ENCODE assay signal across 8 cellular contexts in the genomic region with DNA sequence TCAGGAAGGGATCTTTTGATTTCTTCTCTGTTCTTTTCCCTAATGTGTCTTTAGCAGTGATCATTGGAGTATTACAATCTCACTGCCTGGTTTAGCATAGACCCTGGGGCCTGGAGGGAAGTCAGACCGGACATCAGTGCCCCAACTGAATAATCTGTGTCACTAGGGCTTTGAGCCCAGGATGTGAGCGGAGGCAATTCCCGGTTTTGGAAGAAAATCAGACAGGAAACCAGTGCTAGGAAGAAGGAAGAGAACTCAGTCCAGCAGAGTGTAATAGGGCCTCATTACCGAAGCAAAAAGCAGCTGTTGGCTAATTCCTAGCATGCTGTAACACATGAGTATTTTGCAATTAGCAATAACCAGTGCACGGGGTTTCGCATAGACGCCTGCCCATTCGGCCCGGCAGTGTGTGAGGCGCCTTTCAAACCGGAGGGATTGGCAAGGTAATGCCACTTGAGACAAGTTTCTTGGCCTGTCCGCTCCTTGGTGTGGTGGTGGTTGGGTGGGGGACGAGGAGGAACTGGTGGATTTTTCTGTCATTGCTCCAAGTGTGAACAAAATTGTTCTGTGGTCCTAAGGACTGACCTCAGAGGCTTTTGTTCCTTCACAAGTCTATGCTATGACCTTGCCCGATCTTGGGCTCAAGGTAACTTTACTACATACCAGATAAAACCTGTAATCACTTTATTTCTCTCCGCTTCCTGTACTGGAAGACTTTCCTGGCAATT. TPM values are rescaled to one million over a fixed set of nuclear protein-coding genes. Genes with fewer than 3 reads are reported as not detected.
DNase-seq lines count a peak whose midpoint lies in the region; ATAC-seq and TF ChIP-seq lines count a peak whose summit lies in the region.

No MANE protein-coding gene starts in this region.

- no peak for ATAC-seq in GM18870 (IDR thresholded peaks at IDR 0.05; ENCODE audit: unreplicated experiment)

- H3K4me3 ChIP-seq in SK-N-SH (ENCODE audit: low read depth in 2 of 2, low read length in 1 of 2) = peak overlapping the region; percentile 83 to 84; a peak in 3 of 4 replicates
- peak overlapping the region; percentile 77 to 91 (median 79) for H3K4me3 ChIP-seq in skeletal muscle tissue (ENCODE audit: low read length in 3 of 3)

- no peaks in the 10 kb centered on the region for H3K9me2 ChIP-seq in SK-N-SH

- peak overlapping the region; percentile 98 for H3K9ac ChIP-seq in SK-N-SH
- H3K9ac ChIP-seq in skeletal muscle tissue (ENCODE audit: low read depth in 1 of 3, low read length in 3 of 3) = peak overlapping the region; percentile 96 to 98 (median 98)

- peaks cover 34% of the 10 kb centered on the region for H4K20me1 ChIP-seq in SK-N-SH (ENCODE audit: insufficient read depth)

- H3K36me3 ChIP-seq in SK-N-SH (replicated peaks in 1 of 2; ENCODE audit: control insufficient read depth in 1 of 2, insufficient read depth in 2 of 2, low read length in 1 of 2) (peaks cover 4% of the 10 kb centered on the region in 2 experiments), skeletal muscle tissue (ENCODE audit: control insufficient read depth in 3 of 3, insufficient read depth in 3 of 3, low read length in 3 of 3) (no peaks in the 10 kb centered on the region)

- H3K27ac ChIP-seq in SK-N-SH (ENCODE audit: low read depth in 2 of 2, low read length in 1 of 2) = peak overlapping the region; percentile 68 to 97; a peak in 3 of 4 replicates
- H3K27ac ChIP-seq in skeletal muscle tissue (ENCODE audit: low read depth, low read length) = peak overlapping the region; percentile 99

- TF ChIP-seq RAD21 in SK-N-SH (IDR thresholded peaks at IDR 0.05; ENCODE audit: low read length) = no peak

- TF ChIP-seq CTCF in SK-N-SH (IDR thresholded peaks at IDR 0.05) = no peak

- WGBS in SK-N-SH (ENCODE audit: low lambda C conversion rate) = 43% methylated on average over 15 of the region's 15 CpGs

- peak; percentile 25 for DNase-seq in H4 (ENCODE audit: low spot score)
- no peak for DNase-seq in SK-N-SH
- DNase-seq in globus pallidus (ENCODE audit: low spot score) = peak; percentile 12
- no peak for DNase-seq in activated CD4-positive, CD25-positive, alpha-beta regulatory T cell (lab: John Stamatoyannopoulos, UW)
- DNase-seq in NCI-H2227 treated with DMSO at 0.1 percent for 48 hours (lab: John Stamatoyannopoulos, UW) = no peak
- DNase-seq in cerebellar nuclear complex (lab: John Stamatoyannopoulos, UW) = no peak

- peaks cover 25% of the 10 kb centered on the region for H3F3A ChIP-seq in SK-N-SH (replicated peaks; ENCODE audit: insufficient read depth)

- H3K27me3 ChIP-seq in SK-N-SH (ENCODE audit: insufficient read depth) = no peaks in the 10 kb centered on the region
- no peaks in the 10 kb centered on the region for H3K27me3 ChIP-seq in skeletal muscle tissue (ENCODE audit: control insufficient read depth in 3 of 3, insufficient read depth in 3 of 3, low read length in 3 of 3)

- CTCF ChIA-PET in SK-N-SH (lab: Yijun Ruan, JAX) = interaction anchor here (1.0 to 10.1 kb wide), 20 partner anchors 10 to 712 kb away, joined by 3 to 67 read pairs (median 5); a partner anchor contains a TSS

- H2AFZ ChIP-seq in SK-N-SH (ENCODE audit: low read depth) = no peak overlapping the region

- POLR2A ChIA-PET in SK-N-SH (lab: Yijun Ruan, JAX) = no interaction called here

- H3K4me1 ChIP-seq in SK-N-SH (ENCODE audit: control insufficient read depth in 1 of 2, insufficient read depth in 2 of 2, low read depth in 1 of 2, low read length in 1 of 2) (peaks cover 15 to 33% of the 10 kb centered on the region in 2 experiments), skeletal muscle tissue (ENCODE audit: control insufficient read depth in 3 of 3, insufficient read depth in 3 of 3, low read length in 3 of 3) (peaks cover 52 to 54% (median 52%) of the 10 kb centered on the region in 3 donors)

- H3K9me3 ChIP-seq in SK-N-SH (no peaks in the 10 kb centered on the region), skeletal muscle tissue (ENCODE audit: control insufficient read depth in 3 of 3, low read length in 3 of 3) (no peaks in the 10 kb centered on the region)

- no peak for TF ChIP-seq EP300 in SK-N-SH (IDR thresholded peaks at IDR 0.05; ENCODE audit: borderline replicate concordance in 1 of 2, low read depth in 1 of 2, low read length in 1 of 2)

- H3K79me2 ChIP-seq in SK-N-SH (ENCODE audit: insufficient read depth) = peaks cover 77% of the 10 kb centered on the region

- peak overlapping the region; percentile 89 for H3K4me2 ChIP-seq in SK-N-SH

TF ChIP-seq in SK-N-SH, 30 proteins besides CTCF, POLR2A, EP300 and RAD21 (continues in another document):
- TF ChIP-seq, protein P1, sequence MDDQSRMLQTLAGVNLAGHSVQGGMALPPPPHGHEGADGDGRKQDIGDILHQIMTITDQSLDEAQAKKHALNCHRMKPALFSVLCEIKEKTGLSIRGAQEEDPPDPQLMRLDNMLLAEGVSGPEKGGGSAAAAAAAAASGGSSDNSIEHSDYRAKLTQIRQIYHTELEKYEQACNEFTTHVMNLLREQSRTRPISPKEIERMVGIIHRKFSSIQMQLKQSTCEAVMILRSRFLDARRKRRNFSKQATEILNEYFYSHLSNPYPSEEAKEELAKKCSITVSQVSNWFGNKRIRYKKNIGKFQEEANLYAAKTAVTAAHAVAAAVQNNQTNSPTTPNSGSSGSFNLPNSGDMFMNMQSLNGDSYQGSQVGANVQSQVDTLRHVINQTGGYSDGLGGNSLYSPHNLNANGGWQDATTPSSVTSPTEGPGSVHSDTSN (IDR thresholded peaks at IDR 0.05) = no peak
- TF ChIP-seq SIN3A (IDR thresholded peaks at IDR 0.05; ENCODE audit: borderline replicate concordance, low read depth, low read length) (0 out of 2 replicates have a peak, but pooled peaks have one; percentile 10), RCOR1 (IDR thresholded peaks at IDR 0.05; ENCODE audit: low read length) (no peak), CHD2 (IDR thresholded peaks at IDR 0.05; ENCODE audit: low read length, partially characterized antibody) (no peak), RXRA (IDR thresholded peaks at IDR 0.05; ENCODE audit: borderline replicate concordance, low read depth) (no peak)
- TF ChIP-seq, protein P2, sequence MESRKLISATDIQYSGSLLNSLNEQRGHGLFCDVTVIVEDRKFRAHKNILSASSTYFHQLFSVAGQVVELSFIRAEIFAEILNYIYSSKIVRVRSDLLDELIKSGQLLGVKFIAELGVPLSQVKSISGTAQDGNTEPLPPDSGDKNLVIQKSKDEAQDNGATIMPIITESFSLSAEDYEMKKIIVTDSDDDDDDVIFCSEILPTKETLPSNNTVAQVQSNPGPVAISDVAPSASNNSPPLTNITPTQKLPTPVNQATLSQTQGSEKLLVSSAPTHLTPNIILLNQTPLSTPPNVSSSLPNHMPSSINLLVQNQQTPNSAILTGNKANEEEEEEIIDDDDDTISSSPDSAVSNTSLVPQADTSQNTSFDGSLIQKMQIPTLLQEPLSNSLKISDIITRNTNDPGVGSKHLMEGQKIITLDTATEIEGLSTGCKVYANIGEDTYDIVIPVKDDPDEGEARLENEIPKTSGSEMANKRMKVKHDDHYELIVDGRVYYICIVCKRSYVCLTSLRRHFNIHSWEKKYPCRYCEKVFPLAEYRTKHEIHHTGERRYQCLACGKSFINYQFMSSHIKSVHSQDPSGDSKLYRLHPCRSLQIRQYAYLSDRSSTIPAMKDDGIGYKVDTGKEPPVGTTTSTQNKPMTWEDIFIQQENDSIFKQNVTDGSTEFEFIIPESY (IDR thresholded peaks at IDR 0.05; ENCODE audit: borderline replicate concordance, low read depth) = no peak
- TF ChIP-seq, protein P3, sequence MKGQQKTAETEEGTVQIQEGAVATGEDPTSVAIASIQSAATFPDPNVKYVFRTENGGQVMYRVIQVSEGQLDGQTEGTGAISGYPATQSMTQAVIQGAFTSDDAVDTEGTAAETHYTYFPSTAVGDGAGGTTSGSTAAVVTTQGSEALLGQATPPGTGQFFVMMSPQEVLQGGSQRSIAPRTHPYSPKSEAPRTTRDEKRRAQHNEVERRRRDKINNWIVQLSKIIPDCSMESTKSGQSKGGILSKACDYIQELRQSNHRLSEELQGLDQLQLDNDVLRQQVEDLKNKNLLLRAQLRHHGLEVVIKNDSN (IDR thresholded peaks at IDR 0.05; ENCODE audit: borderline replicate concordance, low read depth) = no peak
- TF ChIP-seq, protein P4, sequence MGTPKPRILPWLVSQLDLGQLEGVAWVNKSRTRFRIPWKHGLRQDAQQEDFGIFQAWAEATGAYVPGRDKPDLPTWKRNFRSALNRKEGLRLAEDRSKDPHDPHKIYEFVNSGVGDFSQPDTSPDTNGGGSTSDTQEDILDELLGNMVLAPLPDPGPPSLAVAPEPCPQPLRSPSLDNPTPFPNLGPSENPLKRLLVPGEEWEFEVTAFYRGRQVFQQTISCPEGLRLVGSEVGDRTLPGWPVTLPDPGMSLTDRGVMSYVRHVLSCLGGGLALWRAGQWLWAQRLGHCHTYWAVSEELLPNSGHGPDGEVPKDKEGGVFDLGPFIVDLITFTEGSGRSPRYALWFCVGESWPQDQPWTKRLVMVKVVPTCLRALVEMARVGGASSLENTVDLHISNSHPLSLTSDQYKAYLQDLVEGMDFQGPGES (IDR thresholded peaks at IDR 0.05; ENCODE audit: low read depth, low read length) = no peak

RNA-seq across cellular contexts. Expression of a gene that starts 2.8 kb away (rescaled TPM):
- total RNA-seq in H4 (2014; rRNA removed; shearing (Covaris generic)) = 11.1 and 13.2 TPM in 2 replicates
- 30.1 and 41.7 TPM in 2 replicates for polyA plus RNA-seq in SK-N-SH (2012; rRNA removed)
- 20.1 and 23.0 TPM in 2 replicates for polyA plus RNA-seq in SK-N-SH (2012; cell fraction: cytosol; rRNA removed)
- polyA plus RNA-seq in SK-N-SH (2012; cell fraction: nucleus; rRNA removed) = 50.5 and 72.9 TPM in 2 replicates
- 10.4 TPM for total RNA-seq in skeletal muscle tissue

Comparison
In these comparisons a context has a peak if more than half of its experiments do, and no peak if none do; other contexts are left out.
1. DNase-seq: peak in H4 (single experiment) and globus pallidus (single experiment); none in SK-N-SH (single experiment), activated CD4-positive, CD25-positive, alpha-beta regulatory T cell (0 of 4), NCI-H2227 treated with DMSO at 0.1 percent for 48 hours (single experiment) and cerebellar nuclear complex (0 of 2).